ENCODE assay signal across 2 cellular contexts in the genomic region with DNA sequence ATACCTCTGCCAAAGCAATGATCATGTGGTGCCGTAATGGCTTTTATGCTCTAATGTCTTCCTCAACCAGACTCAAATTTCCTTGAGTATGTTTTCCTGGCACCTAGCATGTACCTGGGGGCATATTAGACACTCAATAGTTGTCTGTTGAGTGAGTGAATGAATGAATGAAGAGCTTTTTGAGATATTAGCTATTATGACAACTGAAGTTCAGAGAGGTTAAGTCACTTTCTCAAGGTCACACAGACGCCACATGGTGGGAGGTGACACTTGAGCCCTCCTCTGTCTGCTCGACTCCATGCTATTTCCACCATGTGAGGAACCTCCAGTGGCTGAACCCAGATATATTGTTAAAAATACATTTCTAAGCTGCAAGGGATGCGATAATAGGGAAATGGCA.
TF ChIP-seq lines count a peak whose summit lies in the region.

No MANE protein-coding gene starts in this region.

TF ChIP-seq in SK-N-SH, 30 proteins besides CTCF, POLR2A, EP300 and RAD21 (continued from another document):
- TF ChIP-seq MEF2A (IDR thresholded peaks at IDR 0.05; ENCODE audit: borderline replicate concordance, low read depth) (no peak), POLR2AphosphoS5 (IDR thresholded peaks at IDR 0.05; ENCODE audit: low read depth, low read length) (no peak), CHD2 (IDR thresholded peaks at IDR 0.05; ENCODE audit: low read length, partially characterized antibody) (no peak), GABPA (IDR thresholded peaks at IDR 0.05; ENCODE audit: low read depth) (no peak), FOSL2 (IDR thresholded peaks at IDR 0.05; ENCODE audit: borderline replicate concordance, low read depth) (no peak)
- TF ChIP-seq, protein P1, sequence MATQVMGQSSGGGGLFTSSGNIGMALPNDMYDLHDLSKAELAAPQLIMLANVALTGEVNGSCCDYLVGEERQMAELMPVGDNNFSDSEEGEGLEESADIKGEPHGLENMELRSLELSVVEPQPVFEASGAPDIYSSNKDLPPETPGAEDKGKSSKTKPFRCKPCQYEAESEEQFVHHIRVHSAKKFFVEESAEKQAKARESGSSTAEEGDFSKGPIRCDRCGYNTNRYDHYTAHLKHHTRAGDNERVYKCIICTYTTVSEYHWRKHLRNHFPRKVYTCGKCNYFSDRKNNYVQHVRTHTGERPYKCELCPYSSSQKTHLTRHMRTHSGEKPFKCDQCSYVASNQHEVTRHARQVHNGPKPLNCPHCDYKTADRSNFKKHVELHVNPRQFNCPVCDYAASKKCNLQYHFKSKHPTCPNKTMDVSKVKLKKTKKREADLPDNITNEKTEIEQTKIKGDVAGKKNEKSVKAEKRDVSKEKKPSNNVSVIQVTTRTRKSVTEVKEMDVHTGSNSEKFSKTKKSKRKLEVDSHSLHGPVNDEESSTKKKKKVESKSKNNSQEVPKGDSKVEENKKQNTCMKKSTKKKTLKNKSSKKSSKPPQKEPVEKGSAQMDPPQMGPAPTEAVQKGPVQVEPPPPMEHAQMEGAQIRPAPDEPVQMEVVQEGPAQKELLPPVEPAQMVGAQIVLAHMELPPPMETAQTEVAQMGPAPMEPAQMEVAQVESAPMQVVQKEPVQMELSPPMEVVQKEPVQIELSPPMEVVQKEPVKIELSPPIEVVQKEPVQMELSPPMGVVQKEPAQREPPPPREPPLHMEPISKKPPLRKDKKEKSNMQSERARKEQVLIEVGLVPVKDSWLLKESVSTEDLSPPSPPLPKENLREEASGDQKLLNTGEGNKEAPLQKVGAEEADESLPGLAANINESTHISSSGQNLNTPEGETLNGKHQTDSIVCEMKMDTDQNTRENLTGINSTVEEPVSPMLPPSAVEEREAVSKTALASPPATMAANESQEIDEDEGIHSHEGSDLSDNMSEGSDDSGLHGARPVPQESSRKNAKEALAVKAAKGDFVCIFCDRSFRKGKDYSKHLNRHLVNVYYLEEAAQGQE (IDR thresholded peaks at IDR 0.05; ENCODE audit: low read depth, low read length), result no peak
- TF ChIP-seq, protein P2, sequence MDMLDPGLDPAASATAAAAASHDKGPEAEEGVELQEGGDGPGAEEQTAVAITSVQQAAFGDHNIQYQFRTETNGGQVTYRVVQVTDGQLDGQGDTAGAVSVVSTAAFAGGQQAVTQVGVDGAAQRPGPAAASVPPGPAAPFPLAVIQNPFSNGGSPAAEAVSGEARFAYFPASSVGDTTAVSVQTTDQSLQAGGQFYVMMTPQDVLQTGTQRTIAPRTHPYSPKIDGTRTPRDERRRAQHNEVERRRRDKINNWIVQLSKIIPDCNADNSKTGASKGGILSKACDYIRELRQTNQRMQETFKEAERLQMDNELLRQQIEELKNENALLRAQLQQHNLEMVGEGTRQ (IDR thresholded peaks at IDR 0.05; ENCODE audit: borderline replicate concordance, low read depth, low read length), result no peak

TF ChIP-seq in liver, 16 proteins besides CTCF, POLR2A, EP300 and RAD21 (continued from another document):
- TF ChIP-seq EGR1 (IDR thresholded peaks at IDR 0.05; ENCODE audit: low read depth in 2 of 2) (no peak), SP1 (IDR thresholded peaks at IDR 0.05) (no peak), RXRA (IDR thresholded peaks at IDR 0.05) (no peak), TAF1 (conservative IDR thresholded peaks at IDR 0.05) (no peak)
